Comparison of ENCODE assay signal across 2 cellular contexts in genomic region chr13:52743569-52743968, GRCh38.
A peak's percentile ranks its signal among the peaks of the same experiment; 100 is the strongest.
TF ChIP-seq lines count a peak whose summit lies in the region.

No MANE protein-coding gene starts in this region.

TF ChIP-seq in HepG2, 621 proteins besides CTCF, POLR2A, EP300 and RAD21:
- no peak for TF ChIP-seq NRL (CRISPR knock-in tag; IDR thresholded peaks at IDR 0.05; ENCODE audit: borderline replicate concordance)
- TF ChIP-seq ZSCAN5A (CRISPR knock-in tag; IDR thresholded peaks at IDR 0.05; ENCODE audit: borderline replicate concordance), result no peak
- no peak for TF ChIP-seq NPAS2 (CRISPR knock-in tag; IDR thresholded peaks at IDR 0.05; ENCODE audit: borderline replicate concordance)
- no peak for TF ChIP-seq PCBP2 (optimal IDR thresholded peaks at IDR 0.05; ENCODE audit: low read depth, low read length, poor library complexity, severe bottlenecking)
- no peak for TF ChIP-seq RBM39 (IDR thresholded peaks at IDR 0.05; ENCODE audit: low read depth, low read length, poor library complexity, severe bottlenecking)
- no peak for TF ChIP-seq KLF6 (CRISPR knock-in tag; IDR thresholded peaks at IDR 0.05)
- no peak for TF ChIP-seq RCOR2 (CRISPR knock-in tag; IDR thresholded peaks at IDR 0.05)
- peak; percentile 87 for TF ChIP-seq ATF7 (IDR thresholded peaks at IDR 0.05)
- TF ChIP-seq ATF7 (CRISPR knock-in tag; IDR thresholded peaks at IDR 0.05), result no peak

TF ChIP-seq in GM12878, 131 proteins besides CTCF, POLR2A, EP300 and RAD21:
- no peak for TF ChIP-seq MTA2 (IDR thresholded peaks at IDR 0.05; ENCODE audit: low read depth)
- TF ChIP-seq CBX5 (IDR thresholded peaks at IDR 0.05; ENCODE audit: low read depth), result no peak
- no peak for TF ChIP-seq NRF1 (conservative IDR thresholded peaks at IDR 0.05; ENCODE audit: low read depth, low read length)
- TF ChIP-seq GATAD2B (conservative IDR thresholded peaks at IDR 0.05; ENCODE audit: low read depth), result no peak
- TF ChIP-seq BMI1 (IDR thresholded peaks at IDR 0.05; ENCODE audit: borderline replicate concordance), result no peak
- TF ChIP-seq ATF7 (IDR thresholded peaks at IDR 0.05; ENCODE audit: low read depth), result peak; percentile 84
TF ChIP-seq in GM12878: peak in this region for 1.
